Comparison of ENCODE assay signal across 1 cellular context in genomic region chr20:36070451-36070850, GRCh38.
TF ChIP-seq lines count a peak whose summit lies in the region.

No MANE protein-coding gene starts in this region.

TF ChIP-seq in HepG2, 621 proteins besides CTCF, POLR2A, EP300 and RAD21 (continued from another document and continues in another):
- TF ChIP-seq AKNA (CRISPR knock-in tag; IDR thresholded peaks at IDR 0.05; ENCODE audit: borderline replicate concordance) = no peak
- TF ChIP-seq, protein P1, sequence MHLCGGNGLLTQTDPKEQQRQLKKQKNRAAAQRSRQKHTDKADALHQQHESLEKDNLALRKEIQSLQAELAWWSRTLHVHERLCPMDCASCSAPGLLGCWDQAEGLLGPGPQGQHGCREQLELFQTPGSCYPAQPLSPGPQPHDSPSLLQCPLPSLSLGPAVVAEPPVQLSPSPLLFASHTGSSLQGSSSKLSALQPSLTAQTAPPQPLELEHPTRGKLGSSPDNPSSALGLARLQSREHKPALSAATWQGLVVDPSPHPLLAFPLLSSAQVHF (CRISPR knock-in tag; IDR thresholded peaks at IDR 0.05) = no peak
- TF ChIP-seq MEIS1 (CRISPR knock-in tag; IDR thresholded peaks at IDR 0.05; ENCODE audit: borderline replicate concordance) = no peak
- 0 out of 2 replicates have a peak, but pooled peaks have one; percentile 19 for TF ChIP-seq SP140L (CRISPR knock-in tag; IDR thresholded peaks at IDR 0.05; ENCODE audit: borderline replicate concordance)
- TF ChIP-seq KDM3A (CRISPR knock-in tag; IDR thresholded peaks at IDR 0.05; ENCODE audit: low read depth) = no peak
- no peak for TF ChIP-seq TOPORS (CRISPR knock-in tag; IDR thresholded peaks at IDR 0.05)
- no peak for TF ChIP-seq ZNF773 (CRISPR knock-in tag; IDR thresholded peaks at IDR 0.05; ENCODE audit: borderline replicate concordance)
- no peak for TF ChIP-seq ZNF446 (CRISPR knock-in tag; IDR thresholded peaks at IDR 0.05)
- TF ChIP-seq ZBTB42 (CRISPR knock-in tag; IDR thresholded peaks at IDR 0.05) = no peak
- no peak for TF ChIP-seq IRX3 (CRISPR knock-in tag; IDR thresholded peaks at IDR 0.05; ENCODE audit: borderline replicate concordance, low read depth)
- TF ChIP-seq, protein P2, sequence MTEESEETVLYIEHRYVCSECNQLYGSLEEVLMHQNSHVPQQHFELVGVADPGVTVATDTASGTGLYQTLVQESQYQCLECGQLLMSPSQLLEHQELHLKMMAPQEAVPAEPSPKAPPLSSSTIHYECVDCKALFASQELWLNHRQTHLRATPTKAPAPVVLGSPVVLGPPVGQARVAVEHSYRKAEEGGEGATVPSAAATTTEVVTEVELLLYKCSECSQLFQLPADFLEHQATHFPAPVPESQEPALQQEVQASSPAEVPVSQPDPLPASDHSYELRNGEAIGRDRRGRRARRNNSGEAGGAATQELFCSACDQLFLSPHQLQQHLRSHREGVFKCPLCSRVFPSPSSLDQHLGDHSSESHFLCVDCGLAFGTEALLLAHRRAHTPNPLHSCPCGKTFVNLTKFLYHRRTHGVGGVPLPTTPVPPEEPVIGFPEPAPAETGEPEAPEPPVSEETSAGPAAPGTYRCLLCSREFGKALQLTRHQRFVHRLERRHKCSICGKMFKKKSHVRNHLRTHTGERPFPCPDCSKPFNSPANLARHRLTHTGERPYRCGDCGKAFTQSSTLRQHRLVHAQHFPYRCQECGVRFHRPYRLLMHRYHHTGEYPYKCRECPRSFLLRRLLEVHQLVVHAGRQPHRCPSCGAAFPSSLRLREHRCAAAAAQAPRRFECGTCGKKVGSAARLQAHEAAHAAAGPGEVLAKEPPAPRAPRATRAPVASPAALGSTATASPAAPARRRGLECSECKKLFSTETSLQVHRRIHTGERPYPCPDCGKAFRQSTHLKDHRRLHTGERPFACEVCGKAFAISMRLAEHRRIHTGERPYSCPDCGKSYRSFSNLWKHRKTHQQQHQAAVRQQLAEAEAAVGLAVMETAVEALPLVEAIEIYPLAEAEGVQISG (CRISPR knock-in tag; IDR thresholded peaks at IDR 0.05) = 0 out of 2 replicates have a peak, but pooled peaks have one; percentile 48
- no peak for TF ChIP-seq PBX2 (CRISPR knock-in tag; IDR thresholded peaks at IDR 0.05)
- TF ChIP-seq PHF20 (CRISPR knock-in tag; IDR thresholded peaks at IDR 0.05) = no peak
- TF ChIP-seq ARID3A (IDR thresholded peaks at IDR 0.05; ENCODE audit: low read depth, low read length) = no peak
- no peak for TF ChIP-seq KDM6A (CRISPR knock-in tag; IDR thresholded peaks at IDR 0.05; ENCODE audit: low read depth)
- no peak for TF ChIP-seq GLI4 (CRISPR knock-in tag; IDR thresholded peaks at IDR 0.05; ENCODE audit: borderline replicate concordance)
- TF ChIP-seq ZNF792 (CRISPR knock-in tag; IDR thresholded peaks at IDR 0.05) = no peak
- TF ChIP-seq REPIN1 (CRISPR knock-in tag; IDR thresholded peaks at IDR 0.05; ENCODE audit: borderline replicate concordance, low read depth) = no peak
- TF ChIP-seq SYNCRIP (IDR thresholded peaks at IDR 0.05; ENCODE audit: insufficient read depth, low read depth, low read length) = no peak
- TF ChIP-seq E2F1 (CRISPR knock-in tag; IDR thresholded peaks at IDR 0.05) = no peak
- no peak for TF ChIP-seq ZC3H4 (CRISPR knock-in tag; IDR thresholded peaks at IDR 0.05; ENCODE audit: borderline replicate concordance)
- no peak for TF ChIP-seq MEF2D (CRISPR knock-in tag; IDR thresholded peaks at IDR 0.05)
- 0 out of 2 replicates have a peak, but pooled peaks have one; percentile 22 for TF ChIP-seq ZMYM4 (CRISPR knock-in tag; IDR thresholded peaks at IDR 0.05)
- no peak for TF ChIP-seq PPARG (CRISPR knock-in tag; conservative IDR thresholded peaks at IDR 0.05)
- TF ChIP-seq NAIF1 (CRISPR knock-in tag; IDR thresholded peaks at IDR 0.05; ENCODE audit: borderline replicate concordance) = no peak
- no peak for TF ChIP-seq ETV6 (CRISPR knock-in tag; conservative IDR thresholded peaks at IDR 0.05)
- TF ChIP-seq HOXA9 (CRISPR knock-in tag; IDR thresholded peaks at IDR 0.05; ENCODE audit: borderline replicate concordance) = no peak
- no peak for TF ChIP-seq ZBTB37 (CRISPR knock-in tag; IDR thresholded peaks at IDR 0.05)
- TF ChIP-seq, protein P3, sequence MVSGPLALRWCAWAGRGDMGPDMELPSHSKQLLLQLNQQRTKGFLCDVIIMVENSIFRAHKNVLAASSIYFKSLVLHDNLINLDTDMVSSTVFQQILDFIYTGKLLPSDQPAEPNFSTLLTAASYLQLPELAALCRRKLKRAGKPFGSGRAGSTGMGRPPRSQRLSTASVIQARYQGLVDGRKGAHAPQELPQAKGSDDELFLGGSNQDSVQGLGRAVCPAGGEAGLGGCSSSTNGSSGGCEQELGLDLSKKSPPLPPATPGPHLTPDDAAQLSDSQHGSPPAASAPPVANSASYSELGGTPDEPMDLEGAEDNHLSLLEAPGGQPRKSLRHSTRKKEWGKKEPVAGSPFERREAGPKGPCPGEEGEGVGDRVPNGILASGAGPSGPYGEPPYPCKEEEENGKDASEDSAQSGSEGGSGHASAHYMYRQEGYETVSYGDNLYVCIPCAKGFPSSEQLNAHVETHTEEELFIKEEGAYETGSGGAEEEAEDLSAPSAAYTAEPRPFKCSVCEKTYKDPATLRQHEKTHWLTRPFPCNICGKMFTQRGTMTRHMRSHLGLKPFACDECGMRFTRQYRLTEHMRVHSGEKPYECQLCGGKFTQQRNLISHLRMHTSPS (CRISPR knock-in tag; IDR thresholded peaks at IDR 0.05; ENCODE audit: low read depth) = no peak
- TF ChIP-seq ZNF558 (CRISPR knock-in tag; IDR thresholded peaks at IDR 0.05; ENCODE audit: borderline replicate concordance) = no peak
- TF ChIP-seq FOXO1 (CRISPR knock-in tag; IDR thresholded peaks at IDR 0.05) = peak; percentile 90
- TF ChIP-seq SALL1 (CRISPR knock-in tag; IDR thresholded peaks at IDR 0.05) = peak; percentile 62
- no peak for TF ChIP-seq KLF12 (CRISPR knock-in tag; IDR thresholded peaks at IDR 0.05; ENCODE audit: borderline replicate concordance)
- no peak for TF ChIP-seq NFRKB (IDR thresholded peaks at IDR 0.05)
- no peak for TF ChIP-seq ZNF678 (CRISPR knock-in tag; IDR thresholded peaks at IDR 0.05)
- no peak for TF ChIP-seq ZFP62 (CRISPR knock-in tag; IDR thresholded peaks at IDR 0.05)
- TF ChIP-seq ZNF329 (CRISPR knock-in tag; IDR thresholded peaks at IDR 0.05; ENCODE audit: low read depth) = no peak
- TF ChIP-seq FUBP1 (CRISPR knock-in tag; IDR thresholded peaks at IDR 0.05; ENCODE audit: borderline replicate concordance) = no peak
- TF ChIP-seq ZNF362 (CRISPR knock-in tag; IDR thresholded peaks at IDR 0.05; ENCODE audit: borderline replicate concordance) = no peak; the same call in 1 of the 2 replicates
- TF ChIP-seq YEATS4 (CRISPR knock-in tag; IDR thresholded peaks at IDR 0.05; ENCODE audit: borderline replicate concordance) = no peak
